ENCODE assay signal across 16 cellular contexts in genomic region chr20:54643761-54644160, GRCh38.
DNase-seq lines count a peak whose midpoint lies in the region; ATAC-seq, FAIRE-seq and TF ChIP-seq lines count a peak whose summit lies in the region.
"Had no signal": no experiment of that assay in that cellular context is flagged by ENCODE, and none has a peak within 500 bp of the region (broad histone marks: within the 10 kb centered on the region; RNA-seq: fewer than 3 reads in every experiment).

No MANE protein-coding gene starts in this region.

- no peak overlapping the region for H3K27ac ChIP-seq in AG04450 (ENCODE audit: low read depth, low read length)
- H3K27ac ChIP-seq in kidney (ENCODE audit: low read depth in 2 of 2, low read length in 2 of 2), result no peak overlapping the region

- no peak overlapping the region for H3K9ac ChIP-seq in kidney (ENCODE audit: low read length in 2 of 2)

- TF ChIP-seq CTCF in AG04450 (IDR thresholded peaks at IDR 0.05; ENCODE audit: low read depth, low read length) (no peak), HFF-Myc (IDR thresholded peaks at IDR 0.05; ENCODE audit: low read depth, low read length, missing control alignments) (no peak), kidney (IDR thresholded peaks at IDR 0.05; ENCODE audit: borderline replicate concordance, extremely low read depth, insufficient read depth) (no peak)

- DNase-seq in AG04450 (ENCODE audit: low read depth, low spot score) (peak; percentile 10), HFF-Myc (ENCODE audit: extremely low read depth, low read depth) (peak; percentile 44), astrocyte of the hippocampus (ENCODE audit: low read depth, low spot score) (peak; percentile 95), kidney (peak; percentile 83), D341Med (ENCODE audit: low spot score) (no peak)
- DNase-seq in activated CD4-positive, alpha-beta T cell treated with anti-CD3 and anti-CD28 coated beads for 1 hour, result no peak
- DNase-seq: activated CD4-positive, alpha-beta T cell treated with anti-CD3 and anti-CD28 coated beads, Interleukin-2, amount 50 U/mL, for 4 hours; CD4-positive, CD25-positive, alpha-beta regulatory T cell; NCI-H1930; stimulated activated CD4-positive, alpha-beta T cell treated with anti-CD3 and anti-CD28 coated beads, Interleukin-4, amount 100 ng/mL, for 4 hours; stimulated activated naive CD8-positive, alpha-beta T cell treated with anti-CD3 and anti-CD28 coated beads, Interleukin-15, Interleukin-2, amounts not matched to agents 100 U/mL and 50 U/mL, for 24 hours; T-helper 1 cell had no signal

- H3K4me3 ChIP-seq in AG04450 (ENCODE audit: low read depth, low read length) (no peak overlapping the region), HFF-Myc (replicated peaks; ENCODE audit: low read depth, low read length) (no peak overlapping the region), kidney (ENCODE audit: low read length in 2 of 2) (no peak overlapping the region)

- no peaks in the 10 kb centered on the region for H3K4me1 ChIP-seq in kidney (ENCODE audit: control insufficient read depth in 1 of 2, insufficient read depth in 1 of 2, low read depth in 1 of 2, low read length in 2 of 2)

- intact Hi-C loops in kidney (cut with DNase I), result loop anchor here (10.0 kb wide), 1 partner anchor 419 kb away; no protein-coding TSS in a partner anchor

- POLR2A ChIA-PET in AG04450 (lab: Yijun Ruan, JAX), result no interaction called here

- CTCF ChIA-PET in AG04450 (lab: Charles Lee), result interaction anchor here (3.4 kb wide), 1 partner anchor 425 kb away, joined by 41 read pairs; no protein-coding TSS in a partner anchor

- no peaks in the 10 kb centered on the region for H3K9me3 ChIP-seq in AG04450 (ENCODE audit: control insufficient read depth, insufficient read depth, low read length)
- H3K9me3 ChIP-seq in kidney (ENCODE audit: control insufficient read depth in 1 of 2, low read length in 2 of 2), result no peaks in the 10 kb centered on the region

- no peak for FAIRE-seq in kidney (lab: Jason Lieb, UNC)
- FAIRE-seq: endothelial cell of umbilical vein had no signal

- H3K36me3 ChIP-seq in kidney (ENCODE audit: control insufficient read depth in 1 of 2, insufficient read depth in 2 of 2, low read length in 2 of 2), result no peaks in the 10 kb centered on the region

- ATAC-seq in GM19035 (IDR thresholded peaks at IDR 0.05; ENCODE audit: unreplicated experiment) (no peak), GM18502 (IDR thresholded peaks at IDR 0.05; ENCODE audit: poor library complexity, unreplicated experiment) (no peak)
- ATAC-seq: activated T-helper 17 cell treated with anti-CD3 and anti-CD28 coated beads, Interleukin-2, amount 50 U/mL, for 72 hours; stimulated activated naive CD8-positive, alpha-beta T cell treated with anti-CD3 and anti-CD28 coated beads, Interleukin-15, Interleukin-2, amounts not matched to agents 100 U/mL and 50 U/mL, for 24 hours had no signal

- H3K27me3 ChIP-seq in AG04450 (ENCODE audit: control insufficient read depth, insufficient read depth, low read length), result no peaks in the 10 kb centered on the region

Comparison
In these comparisons a context has a peak if more than half of its experiments do, and no peak if none do; other contexts are left out.
1. DNase-seq: peak in AG04450 (single experiment), HFF-Myc (single experiment), astrocyte of the hippocampus (single experiment) and kidney (single experiment); none in activated CD4-positive, alpha-beta T cell treated with anti-CD3 and anti-CD28 coated beads for 1 hour (single experiment) and D341Med (single experiment).